ENCODE assay signal across 1 cellular context in the genomic region with DNA sequence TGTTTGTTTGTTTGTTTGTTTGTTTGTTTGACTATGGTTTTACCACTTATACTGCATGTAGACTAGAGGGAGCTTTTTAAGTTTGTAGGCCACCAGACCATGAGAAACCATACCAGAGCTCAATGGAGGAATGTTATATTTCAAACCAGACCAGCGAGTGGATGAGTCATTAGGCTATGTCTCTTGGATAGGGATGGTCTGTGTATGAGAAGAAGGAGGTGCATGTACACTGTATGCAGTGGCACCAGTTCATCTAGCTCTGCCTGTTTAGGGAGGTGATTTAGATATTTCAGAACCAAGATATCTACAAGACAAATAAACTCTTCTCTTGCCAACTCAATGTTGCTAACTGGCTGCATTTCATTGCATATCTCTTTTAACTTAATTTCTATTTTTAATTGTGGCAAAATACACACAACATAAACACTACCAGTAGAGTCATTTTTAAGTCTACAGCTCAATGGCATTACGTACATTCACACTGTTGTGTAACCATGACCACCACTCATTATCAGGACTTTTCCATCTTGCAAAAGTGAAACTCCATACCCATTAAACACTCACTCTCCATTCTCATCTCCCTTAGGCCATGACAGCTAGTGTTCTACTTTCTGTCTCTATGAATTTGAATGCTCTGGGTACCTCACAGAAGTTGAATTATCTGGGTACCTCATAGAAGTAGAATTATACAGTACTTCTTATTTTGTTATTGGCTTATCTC.
A peak's percentile ranks its signal among the peaks of the same experiment; 100 is the strongest.
TF ChIP-seq lines count a peak whose summit lies in the region.

No MANE protein-coding gene starts in this region.

TF ChIP-seq in K562, 482 proteins besides CTCF, POLR2A, EP300 and RAD21:
- TF ChIP-seq, protein P1, sequence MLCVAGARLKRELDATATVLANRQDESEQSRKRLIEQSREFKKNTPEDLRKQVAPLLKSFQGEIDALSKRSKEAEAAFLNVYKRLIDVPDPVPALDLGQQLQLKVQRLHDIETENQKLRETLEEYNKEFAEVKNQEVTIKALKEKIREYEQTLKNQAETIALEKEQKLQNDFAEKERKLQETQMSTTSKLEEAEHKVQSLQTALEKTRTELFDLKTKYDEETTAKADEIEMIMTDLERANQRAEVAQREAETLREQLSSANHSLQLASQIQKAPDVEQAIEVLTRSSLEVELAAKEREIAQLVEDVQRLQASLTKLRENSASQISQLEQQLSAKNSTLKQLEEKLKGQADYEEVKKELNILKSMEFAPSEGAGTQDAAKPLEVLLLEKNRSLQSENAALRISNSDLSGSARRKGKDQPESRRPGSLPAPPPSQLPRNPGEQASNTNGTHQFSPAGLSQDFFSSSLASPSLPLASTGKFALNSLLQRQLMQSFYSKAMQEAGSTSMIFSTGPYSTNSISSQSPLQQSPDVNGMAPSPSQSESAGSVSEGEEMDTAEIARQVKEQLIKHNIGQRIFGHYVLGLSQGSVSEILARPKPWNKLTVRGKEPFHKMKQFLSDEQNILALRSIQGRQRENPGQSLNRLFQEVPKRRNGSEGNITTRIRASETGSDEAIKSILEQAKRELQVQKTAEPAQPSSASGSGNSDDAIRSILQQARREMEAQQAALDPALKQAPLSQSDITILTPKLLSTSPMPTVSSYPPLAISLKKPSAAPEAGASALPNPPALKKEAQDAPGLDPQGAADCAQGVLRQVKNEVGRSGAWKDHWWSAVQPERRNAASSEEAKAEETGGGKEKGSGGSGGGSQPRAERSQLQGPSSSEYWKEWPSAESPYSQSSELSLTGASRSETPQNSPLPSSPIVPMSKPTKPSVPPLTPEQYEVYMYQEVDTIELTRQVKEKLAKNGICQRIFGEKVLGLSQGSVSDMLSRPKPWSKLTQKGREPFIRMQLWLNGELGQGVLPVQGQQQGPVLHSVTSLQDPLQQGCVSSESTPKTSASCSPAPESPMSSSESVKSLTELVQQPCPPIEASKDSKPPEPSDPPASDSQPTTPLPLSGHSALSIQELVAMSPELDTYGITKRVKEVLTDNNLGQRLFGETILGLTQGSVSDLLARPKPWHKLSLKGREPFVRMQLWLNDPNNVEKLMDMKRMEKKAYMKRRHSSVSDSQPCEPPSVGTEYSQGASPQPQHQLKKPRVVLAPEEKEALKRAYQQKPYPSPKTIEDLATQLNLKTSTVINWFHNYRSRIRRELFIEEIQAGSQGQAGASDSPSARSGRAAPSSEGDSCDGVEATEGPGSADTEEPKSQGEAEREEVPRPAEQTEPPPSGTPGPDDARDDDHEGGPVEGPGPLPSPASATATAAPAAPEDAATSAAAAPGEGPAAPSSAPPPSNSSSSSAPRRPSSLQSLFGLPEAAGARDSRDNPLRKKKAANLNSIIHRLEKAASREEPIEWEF (CRISPR knock-in tag; IDR thresholded peaks at IDR 0.05) = no peak
- TF ChIP-seq DLX4 (CRISPR knock-in tag; IDR thresholded peaks at IDR 0.05) = no peak
- no peak for TF ChIP-seq PURB (CRISPR knock-in tag; IDR thresholded peaks at IDR 0.05; ENCODE audit: low read depth)
- TF ChIP-seq CEBPB (tag; IDR thresholded peaks at IDR 0.05) = no peak
- TF ChIP-seq PTTG1 (tag; IDR thresholded peaks at IDR 0.05; ENCODE audit: low read depth) = no peak
- TF ChIP-seq HNRNPLL (IDR thresholded peaks at IDR 0.05; ENCODE audit: low read depth, low read length, poor library complexity, severe bottlenecking) = no peak
- no peak for TF ChIP-seq ZEB2 (IDR thresholded peaks at IDR 0.05)
- no peak for TF ChIP-seq ZNF239 (CRISPR knock-in tag; IDR thresholded peaks at IDR 0.05)
- no peak for TF ChIP-seq CBX5 (IDR thresholded peaks at IDR 0.05; ENCODE audit: borderline replicate concordance, low read depth)
- TF ChIP-seq RFX1 (IDR thresholded peaks at IDR 0.05) = peak; percentile 50
- TF ChIP-seq, protein P2, sequence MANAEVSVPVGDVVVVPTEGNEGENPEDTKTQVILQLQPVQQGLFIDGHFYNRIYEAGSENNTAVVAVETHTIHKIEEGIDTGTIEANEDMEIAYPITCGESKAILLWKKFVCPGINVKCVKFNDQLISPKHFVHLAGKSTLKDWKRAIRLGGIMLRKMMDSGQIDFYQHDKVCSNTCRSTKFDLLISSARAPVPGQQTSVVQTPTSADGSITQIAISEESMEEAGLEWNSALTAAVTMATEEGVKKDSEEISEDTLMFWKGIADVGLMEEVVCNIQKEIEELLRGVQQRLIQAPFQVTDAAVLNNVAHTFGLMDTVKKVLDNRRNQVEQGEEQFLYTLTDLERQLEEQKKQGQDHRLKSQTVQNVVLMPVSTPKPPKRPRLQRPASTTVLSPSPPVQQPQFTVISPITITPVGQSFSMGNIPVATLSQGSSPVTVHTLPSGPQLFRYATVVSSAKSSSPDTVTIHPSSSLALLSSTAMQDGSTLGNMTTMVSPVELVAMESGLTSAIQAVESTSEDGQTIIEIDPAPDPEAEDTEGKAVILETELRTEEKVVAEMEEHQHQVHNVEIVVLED (CRISPR knock-in tag; IDR thresholded peaks at IDR 0.05) = no peak
- TF ChIP-seq ZHX1 (conservative IDR thresholded peaks at IDR 0.05; ENCODE audit: low read length) = no peak
- no peak for TF ChIP-seq ZNF140 (CRISPR knock-in tag; IDR thresholded peaks at IDR 0.05)
- TF ChIP-seq, protein P3, sequence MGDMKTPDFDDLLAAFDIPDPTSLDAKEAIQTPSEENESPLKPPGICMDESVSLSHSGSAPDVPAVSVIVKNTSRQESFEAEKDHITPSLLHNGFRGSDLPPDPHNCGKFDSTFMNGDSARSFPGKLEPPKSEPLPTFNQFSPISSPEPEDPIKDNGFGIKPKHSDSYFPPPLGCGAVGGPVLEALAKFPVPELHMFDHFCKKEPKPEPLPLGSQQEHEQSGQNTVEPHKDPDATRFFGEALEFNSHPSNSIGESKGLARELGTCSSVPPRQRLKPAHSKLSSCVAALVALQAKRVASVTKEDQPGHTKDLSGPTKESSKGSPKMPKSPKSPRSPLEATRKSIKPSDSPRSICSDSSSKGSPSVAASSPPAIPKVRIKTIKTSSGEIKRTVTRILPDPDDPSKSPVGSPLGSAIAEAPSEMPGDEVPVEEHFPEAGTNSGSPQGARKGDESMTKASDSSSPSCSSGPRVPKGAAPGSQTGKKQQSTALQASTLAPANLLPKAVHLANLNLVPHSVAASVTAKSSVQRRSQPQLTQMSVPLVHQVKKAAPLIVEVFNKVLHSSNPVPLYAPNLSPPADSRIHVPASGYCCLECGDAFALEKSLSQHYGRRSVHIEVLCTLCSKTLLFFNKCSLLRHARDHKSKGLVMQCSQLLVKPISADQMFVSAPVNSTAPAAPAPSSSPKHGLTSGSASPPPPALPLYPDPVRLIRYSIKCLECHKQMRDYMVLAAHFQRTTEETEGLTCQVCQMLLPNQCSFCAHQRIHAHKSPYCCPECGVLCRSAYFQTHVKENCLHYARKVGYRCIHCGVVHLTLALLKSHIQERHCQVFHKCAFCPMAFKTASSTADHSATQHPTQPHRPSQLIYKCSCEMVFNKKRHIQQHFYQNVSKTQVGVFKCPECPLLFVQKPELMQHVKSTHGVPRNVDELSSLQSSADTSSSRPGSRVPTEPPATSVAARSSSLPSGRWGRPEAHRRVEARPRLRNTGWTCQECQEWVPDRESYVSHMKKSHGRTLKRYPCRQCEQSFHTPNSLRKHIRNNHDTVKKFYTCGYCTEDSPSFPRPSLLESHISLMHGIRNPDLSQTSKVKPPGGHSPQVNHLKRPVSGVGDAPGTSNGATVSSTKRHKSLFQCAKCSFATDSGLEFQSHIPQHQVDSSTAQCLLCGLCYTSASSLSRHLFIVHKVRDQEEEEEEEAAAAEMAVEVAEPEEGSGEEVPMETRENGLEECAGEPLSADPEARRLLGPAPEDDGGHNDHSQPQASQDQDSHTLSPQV (IDR thresholded peaks at IDR 0.05) = no peak
- peak; percentile 76; the same call in 1 of the 2 replicates for TF ChIP-seq FOXJ2 (tag; IDR thresholded peaks at IDR 0.05)
- TF ChIP-seq PHF20 (IDR thresholded peaks at IDR 0.05; ENCODE audit: partially characterized antibody) = no peak
- no peak for TF ChIP-seq EWSR1 (IDR thresholded peaks at IDR 0.05; ENCODE audit: borderline replicate concordance, low read depth, partially characterized antibody)
- TF ChIP-seq CBX1 (IDR thresholded peaks at IDR 0.05; ENCODE audit: low read depth) = no peak
- no peak for TF ChIP-seq NUFIP1 (IDR thresholded peaks at IDR 0.05; ENCODE audit: partially characterized antibody)
- TF ChIP-seq ZNF766 (CRISPR knock-in tag; conservative IDR thresholded peaks at IDR 0.05) = peak; percentile 80
- TF ChIP-seq TAF1 (IDR thresholded peaks at IDR 0.05; ENCODE audit: control insufficient read depth, extremely low read depth, insufficient read depth, low read length, severe bottlenecking) = no peak
- TF ChIP-seq, protein P4, sequence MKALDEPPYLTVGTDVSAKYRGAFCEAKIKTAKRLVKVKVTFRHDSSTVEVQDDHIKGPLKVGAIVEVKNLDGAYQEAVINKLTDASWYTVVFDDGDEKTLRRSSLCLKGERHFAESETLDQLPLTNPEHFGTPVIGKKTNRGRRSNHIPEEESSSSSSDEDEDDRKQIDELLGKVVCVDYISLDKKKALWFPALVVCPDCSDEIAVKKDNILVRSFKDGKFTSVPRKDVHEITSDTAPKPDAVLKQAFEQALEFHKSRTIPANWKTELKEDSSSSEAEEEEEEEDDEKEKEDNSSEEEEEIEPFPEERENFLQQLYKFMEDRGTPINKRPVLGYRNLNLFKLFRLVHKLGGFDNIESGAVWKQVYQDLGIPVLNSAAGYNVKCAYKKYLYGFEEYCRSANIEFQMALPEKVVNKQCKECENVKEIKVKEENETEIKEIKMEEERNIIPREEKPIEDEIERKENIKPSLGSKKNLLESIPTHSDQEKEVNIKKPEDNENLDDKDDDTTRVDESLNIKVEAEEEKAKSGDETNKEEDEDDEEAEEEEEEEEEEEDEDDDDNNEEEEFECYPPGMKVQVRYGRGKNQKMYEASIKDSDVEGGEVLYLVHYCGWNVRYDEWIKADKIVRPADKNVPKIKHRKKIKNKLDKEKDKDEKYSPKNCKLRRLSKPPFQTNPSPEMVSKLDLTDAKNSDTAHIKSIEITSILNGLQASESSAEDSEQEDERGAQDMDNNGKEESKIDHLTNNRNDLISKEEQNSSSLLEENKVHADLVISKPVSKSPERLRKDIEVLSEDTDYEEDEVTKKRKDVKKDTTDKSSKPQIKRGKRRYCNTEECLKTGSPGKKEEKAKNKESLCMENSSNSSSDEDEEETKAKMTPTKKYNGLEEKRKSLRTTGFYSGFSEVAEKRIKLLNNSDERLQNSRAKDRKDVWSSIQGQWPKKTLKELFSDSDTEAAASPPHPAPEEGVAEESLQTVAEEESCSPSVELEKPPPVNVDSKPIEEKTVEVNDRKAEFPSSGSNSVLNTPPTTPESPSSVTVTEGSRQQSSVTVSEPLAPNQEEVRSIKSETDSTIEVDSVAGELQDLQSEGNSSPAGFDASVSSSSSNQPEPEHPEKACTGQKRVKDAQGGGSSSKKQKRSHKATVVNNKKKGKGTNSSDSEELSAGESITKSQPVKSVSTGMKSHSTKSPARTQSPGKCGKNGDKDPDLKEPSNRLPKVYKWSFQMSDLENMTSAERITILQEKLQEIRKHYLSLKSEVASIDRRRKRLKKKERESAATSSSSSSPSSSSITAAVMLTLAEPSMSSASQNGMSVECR (CRISPR knock-in tag; IDR thresholded peaks at IDR 0.05) = no peak
- no peak for TF ChIP-seq CREM (IDR thresholded peaks at IDR 0.05; ENCODE audit: low read depth)
- no peak for TF ChIP-seq TEAD1 (CRISPR knock-in tag; IDR thresholded peaks at IDR 0.05)
- TF ChIP-seq, protein P5, sequence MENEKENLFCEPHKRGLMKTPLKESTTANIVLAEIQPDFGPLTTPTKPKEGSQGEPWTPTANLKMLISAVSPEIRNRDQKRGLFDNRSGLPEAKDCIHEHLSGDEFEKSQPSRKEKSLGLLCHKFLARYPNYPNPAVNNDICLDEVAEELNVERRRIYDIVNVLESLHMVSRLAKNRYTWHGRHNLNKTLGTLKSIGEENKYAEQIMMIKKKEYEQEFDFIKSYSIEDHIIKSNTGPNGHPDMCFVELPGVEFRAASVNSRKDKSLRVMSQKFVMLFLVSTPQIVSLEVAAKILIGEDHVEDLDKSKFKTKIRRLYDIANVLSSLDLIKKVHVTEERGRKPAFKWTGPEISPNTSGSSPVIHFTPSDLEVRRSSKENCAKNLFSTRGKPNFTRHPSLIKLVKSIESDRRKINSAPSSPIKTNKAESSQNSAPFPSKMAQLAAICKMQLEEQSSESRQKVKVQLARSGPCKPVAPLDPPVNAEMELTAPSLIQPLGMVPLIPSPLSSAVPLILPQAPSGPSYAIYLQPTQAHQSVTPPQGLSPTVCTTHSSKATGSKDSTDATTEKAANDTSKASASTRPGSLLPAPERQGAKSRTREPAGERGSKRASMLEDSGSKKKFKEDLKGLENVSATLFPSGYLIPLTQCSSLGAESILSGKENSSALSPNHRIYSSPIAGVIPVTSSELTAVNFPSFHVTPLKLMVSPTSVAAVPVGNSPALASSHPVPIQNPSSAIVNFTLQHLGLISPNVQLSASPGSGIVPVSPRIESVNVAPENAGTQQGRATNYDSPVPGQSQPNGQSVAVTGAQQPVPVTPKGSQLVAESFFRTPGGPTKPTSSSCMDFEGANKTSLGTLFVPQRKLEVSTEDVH (IDR thresholded peaks at IDR 0.05; ENCODE audit: low read depth, partially characterized antibody) = no peak
- no peak for TF ChIP-seq KAT8 (IDR thresholded peaks at IDR 0.05; ENCODE audit: low read depth)
- no peak for TF ChIP-seq ZNF121 (CRISPR knock-in tag; conservative IDR thresholded peaks at IDR 0.05)
TF ChIP-seq in K562: peak in this region for 3.
